ENCODE assay signal across 8 cellular contexts in genomic region chr4:153522800-153523089, GRCh38. TPM values are rescaled to one million over a fixed set of nuclear protein-coding genes. Genes with fewer than 3 reads are reported as not detected.
A peak's percentile ranks its signal among the peaks of the same experiment; 100 is the strongest.
DNase-seq lines count a peak whose midpoint lies in the region; ATAC-seq and TF ChIP-seq lines count a peak whose summit lies in the region.

No MANE protein-coding gene starts in this region.

- H3K4me3 ChIP-seq in heart right ventricle, result peak overlapping the region in 1 of 10 donors; percentile 3
- H3K4me3 ChIP-seq in upper lobe of right lung, result no peak overlapping the region

- peak overlapping the region; percentile 99 for H3K27ac Mint-ChIP-seq in activated T-cell treated with anti-CD3 and anti-CD28 coated beads, Interleukin-2, amount 50 U/mL, for 72 hours

- peak overlapping the region; percentile 72 to 91 for H3K4me3 Mint-ChIP-seq in activated T-cell treated with anti-CD3 and anti-CD28 coated beads, Interleukin-2, amount 50 U/mL, for 72 hours

- peaks cover 6 to 15% of the 10 kb centered on the region in 2 donors for H3K36me3 Mint-ChIP-seq in activated T-cell treated with anti-CD3 and anti-CD28 coated beads, Interleukin-2, amount 50 U/mL, for 72 hours (ENCODE audit: insufficient read depth in 2 of 2)

- intact Hi-C loops in left ventricle myocardium superior (cut with micrococcal nuclease), result no loop called here
- intact Hi-C loops in heart right ventricle (cut with DNase I), result no loop called here
- intact Hi-C loops in upper lobe of right lung (cut with DNase I), result no loop called here

- H3K27me3 ChIP-seq in heart right ventricle, result no peaks in the 10 kb centered on the region
- H3K27me3 ChIP-seq in upper lobe of right lung, result no peaks in the 10 kb centered on the region

- H3K4me1 ChIP-seq in heart right ventricle, result peaks cover 6 to 99% (median 47%) of the 10 kb centered on the region in 9 donors
- peaks cover 27% of the 10 kb centered on the region for H3K4me1 ChIP-seq in upper lobe of right lung

- peak overlapping the region in 1 of 10 donors; percentile 75 for H3K27ac ChIP-seq in heart right ventricle
- H3K27ac ChIP-seq in upper lobe of right lung, result no peak overlapping the region

- H3K9me3 ChIP-seq in heart right ventricle (no peaks in the 10 kb centered on the region), upper lobe of right lung (no peaks in the 10 kb centered on the region)

- peaks cover 1 to 5% of the 10 kb centered on the region in 2 donors for H3K9me3 Mint-ChIP-seq in activated T-cell treated with anti-CD3 and anti-CD28 coated beads, Interleukin-2, amount 50 U/mL, for 72 hours

- H3K36me3 ChIP-seq in heart right ventricle (no peaks in the 10 kb centered on the region), upper lobe of right lung (no peaks in the 10 kb centered on the region)

- H3K27me3 Mint-ChIP-seq in activated T-cell treated with anti-CD3 and anti-CD28 coated beads, Interleukin-2, amount 50 U/mL, for 72 hours (ENCODE audit: low read depth), result no peaks in the 10 kb centered on the region

- H3K4me1 Mint-ChIP-seq in activated T-cell treated with anti-CD3 and anti-CD28 coated beads, Interleukin-2, amount 50 U/mL, for 72 hours (ENCODE audit: low read depth), result peaks cover 100% of the 10 kb centered on the region

- 91 to 94% methylated on average over 1 of the region's 1 CpG for WGBS in heart right ventricle, 2 donors

- TF ChIP-seq CTCF in heart right ventricle (IDR thresholded peaks at IDR 0.05) (no peak), upper lobe of right lung (IDR thresholded peaks at IDR 0.05) (no peak)

- DNase-seq in activated T-cell treated with anti-CD3 and anti-CD28 coated beads, Interleukin-2, amount 50 U/mL, for 72 hours, result peak; percentile 69 to 73
- DNase-seq in stimulated activated CD8-positive, alpha-beta memory T cell treated with anti-CD3 and anti-CD28 coated beads, Interleukin-4, amount 100 ng/mL, for 24 hours (ENCODE audit: low read depth), result peak; percentile 36
- DNase-seq in foreskin melanocyte (no peak), left ventricle myocardium superior (no peak), heart right ventricle (no peak), upper lobe of right lung (no peak)

- ATAC-seq in GM19351 (IDR thresholded peaks at IDR 0.05; ENCODE audit: unreplicated experiment), result peak; percentile 37
- ATAC-seq in HG03103 (IDR thresholded peaks at IDR 0.05; ENCODE audit: low read depth, unreplicated experiment), result peak; percentile 25
- peak; percentile 87 for ATAC-seq in activated T-cell treated with anti-CD3 and anti-CD28 coated beads, Interleukin-2, amount 50 U/mL, for 72 hours (replicated peaks in 1 of 2)
- no peak for ATAC-seq in left ventricle myocardium superior
- ATAC-seq in heart right ventricle, result no peak
- ATAC-seq in upper lobe of right lung, result no peak

RNA-seq across cellular contexts. Expression of gene TMEM131L, which starts 56.6 kb away (rescaled TPM):
- total RNA-seq in activated T-cell treated with anti-CD3 and anti-CD28 coated beads, Interleukin-2, amount 50 U/mL, for 72 hours, result 10 to 100 TPM; 32.7 to 44.4 TPM
- total RNA-seq in left ventricle myocardium superior, result 16.8 TPM
- 10 to 100 TPM in 9 of 10 donors, 1 to 10 TPM in 1; 9.1 to 33.6 (median 20.0) TPM for total RNA-seq in heart right ventricle
- 1 to 10 TPM; 2.7 to 3.7 TPM for polyA plus RNA-seq in heart right ventricle
- total RNA-seq in upper lobe of right lung, result 14.1 TPM

Comparison
In these comparisons a context has a peak if more than half of its experiments do, and no peak if none do; other contexts are left out.
1. ATAC-seq: peak in GM19351 (single experiment), HG03103 (single experiment) and activated T-cell treated with anti-CD3 and anti-CD28 coated beads, Interleukin-2, amount 50 U/mL, for 72 hours (2 of 2); none in left ventricle myocardium superior (single experiment), heart right ventricle (0 of 8) and upper lobe of right lung (single experiment).
2. DNase-seq: peak in activated T-cell treated with anti-CD3 and anti-CD28 coated beads, Interleukin-2, amount 50 U/mL, for 72 hours (2 of 2) and stimulated activated CD8-positive, alpha-beta memory T cell treated with anti-CD3 and anti-CD28 coated beads, Interleukin-4, amount 100 ng/mL, for 24 hours (single experiment); none in foreskin melanocyte (single experiment), left ventricle myocardium superior (single experiment), heart right ventricle (0 of 2) and upper lobe of right lung (single experiment).